1 cellular context compared by ENCODE assay signal in genomic region chr6:138609801-138610430, GRCh38.
A peak's percentile ranks its signal among the peaks of the same experiment; 100 is the strongest.
TF ChIP-seq lines count a peak whose summit lies in the region.

No MANE protein-coding gene starts in this region.

TF ChIP-seq in HepG2, 621 proteins besides CTCF, POLR2A, EP300 and RAD21 (continued from another document and continues in another):
- TF ChIP-seq ZMYM3 (CRISPR knock-in tag; IDR thresholded peaks at IDR 0.05) (no peak), ISX (CRISPR knock-in tag; conservative IDR thresholded peaks at IDR 0.05) (no peak), HIVEP1 (CRISPR knock-in tag; IDR thresholded peaks at IDR 0.05) (no peak), EEA1 (CRISPR knock-in tag; IDR thresholded peaks at IDR 0.05; ENCODE audit: borderline replicate concordance) (no peak), NCOA2 (CRISPR knock-in tag; IDR thresholded peaks at IDR 0.05) (no peak), ZNF503 (CRISPR knock-in tag; IDR thresholded peaks at IDR 0.05) (no peak), ZNF616 (CRISPR knock-in tag; IDR thresholded peaks at IDR 0.05; ENCODE audit: low read depth) (no peak), ZNF589 (CRISPR knock-in tag; conservative IDR thresholded peaks at IDR 0.05) (peak; percentile 45; the same call in 1 of the 2 replicates), IKZF4 (CRISPR knock-in tag; IDR thresholded peaks at IDR 0.05; ENCODE audit: borderline replicate concordance, low read depth, not compliant biosample characterization) (no peak), KMT2B (CRISPR knock-in tag; IDR thresholded peaks at IDR 0.05) (no peak), TBX3 (IDR thresholded peaks at IDR 0.05; ENCODE audit: borderline replicate concordance) (peak; percentile 76; the same call in 1 of the 2 replicates), ELF3 (CRISPR knock-in tag; IDR thresholded peaks at IDR 0.05) (no peak), ZHX1 (CRISPR knock-in tag; IDR thresholded peaks at IDR 0.05; ENCODE audit: low read depth) (no peak), YY1 (IDR thresholded peaks at IDR 0.05; ENCODE audit: insufficient read depth, insufficient replicate concordance, low read depth, low read length) (no peak), NFIB (CRISPR knock-in tag; IDR thresholded peaks at IDR 0.05; ENCODE audit: borderline replicate concordance) (no peak), ZNF687 (CRISPR knock-in tag; IDR thresholded peaks at IDR 0.05) (no peak), CHD4 (IDR thresholded peaks at IDR 0.05; ENCODE audit: borderline replicate concordance, low read length) (no peak), RCOR2 (CRISPR knock-in tag; IDR thresholded peaks at IDR 0.05) (no peak), ZNF652 (CRISPR knock-in tag; IDR thresholded peaks at IDR 0.05; ENCODE audit: borderline replicate concordance, low read depth) (no peak), SSRP1 (CRISPR knock-in tag; IDR thresholded peaks at IDR 0.05) (no peak), ZNF33A (CRISPR knock-in tag; IDR thresholded peaks at IDR 0.05; ENCODE audit: borderline replicate concordance) (no peak), ZNF124 (CRISPR knock-in tag; IDR thresholded peaks at IDR 0.05) (no peak), YEATS4 (CRISPR knock-in tag; IDR thresholded peaks at IDR 0.05; ENCODE audit: borderline replicate concordance) (no peak), ZNF318 (CRISPR knock-in tag; IDR thresholded peaks at IDR 0.05) (no peak), DDIT3 (CRISPR knock-in tag; IDR thresholded peaks at IDR 0.05) (no peak), RFX1 (IDR thresholded peaks at IDR 0.05) (no peak), ZNF552 (CRISPR knock-in tag; IDR thresholded peaks at IDR 0.05; ENCODE audit: borderline replicate concordance) (no peak), KAT8 (CRISPR knock-in tag; IDR thresholded peaks at IDR 0.05) (no peak), RFX5 (IDR thresholded peaks at IDR 0.05; ENCODE audit: low read depth, low read length) (no peak), RARG (CRISPR knock-in tag; IDR thresholded peaks at IDR 0.05; ENCODE audit: low read depth) (no peak), CREB1 (IDR thresholded peaks at IDR 0.05) (no peak), CREB1 (CRISPR knock-in tag; IDR thresholded peaks at IDR 0.05) (no peak), ZNF703 (CRISPR knock-in tag; IDR thresholded peaks at IDR 0.05; ENCODE audit: borderline replicate concordance) (no peak), ELF1 (CRISPR knock-in tag; IDR thresholded peaks at IDR 0.05) (no peak), RXRA (CRISPR knock-in tag; IDR thresholded peaks at IDR 0.05) (no peak), REXO4 (CRISPR knock-in tag; IDR thresholded peaks at IDR 0.05; ENCODE audit: borderline replicate concordance) (no peak), SNAI1 (CRISPR knock-in tag; IDR thresholded peaks at IDR 0.05; ENCODE audit: borderline replicate concordance) (no peak), NR3C1 (CRISPR knock-in tag; IDR thresholded peaks at IDR 0.05) (no peak), SOX13 (IDR thresholded peaks at IDR 0.05) (no peak), SOX13 (CRISPR knock-in tag; conservative IDR thresholded peaks at IDR 0.05 in 1 of 2, IDR thresholded peaks at IDR 0.05 in 1 of 2) (peak in 1 of 2 experiments; percentile 87; a peak in 2 of 4 replicates), ATF4 (CRISPR knock-in tag; IDR thresholded peaks at IDR 0.05) (peak in 1 of 2 experiments; percentile 59; a peak in 1 of 4 replicates), CBX5 (CRISPR knock-in tag; IDR thresholded peaks at IDR 0.05; ENCODE audit: borderline replicate concordance) (no peak), TBX2 (CRISPR knock-in tag; IDR thresholded peaks at IDR 0.05; ENCODE audit: borderline replicate concordance) (peak; percentile 59; the same call in 1 of the 2 replicates), JARID2 (CRISPR knock-in tag; IDR thresholded peaks at IDR 0.05; ENCODE audit: insufficient replicate concordance) (no peak), PCBP1 (IDR thresholded peaks at IDR 0.05; ENCODE audit: borderline replicate concordance, low read depth, low read length) (no peak), KLF6 (CRISPR knock-in tag; IDR thresholded peaks at IDR 0.05) (no peak), MYC (CRISPR knock-in tag; IDR thresholded peaks at IDR 0.05; ENCODE audit: borderline replicate concordance) (no peak), KDM2A (CRISPR knock-in tag; IDR thresholded peaks at IDR 0.05; ENCODE audit: borderline replicate concordance, low read depth) (no peak), KLF16 (CRISPR knock-in tag; IDR thresholded peaks at IDR 0.05) (no peak), POGZ (CRISPR knock-in tag; IDR thresholded peaks at IDR 0.05) (peak; percentile 57)
